Comparison of ENCODE assay signal across 26 cellular contexts in the genomic region with DNA sequence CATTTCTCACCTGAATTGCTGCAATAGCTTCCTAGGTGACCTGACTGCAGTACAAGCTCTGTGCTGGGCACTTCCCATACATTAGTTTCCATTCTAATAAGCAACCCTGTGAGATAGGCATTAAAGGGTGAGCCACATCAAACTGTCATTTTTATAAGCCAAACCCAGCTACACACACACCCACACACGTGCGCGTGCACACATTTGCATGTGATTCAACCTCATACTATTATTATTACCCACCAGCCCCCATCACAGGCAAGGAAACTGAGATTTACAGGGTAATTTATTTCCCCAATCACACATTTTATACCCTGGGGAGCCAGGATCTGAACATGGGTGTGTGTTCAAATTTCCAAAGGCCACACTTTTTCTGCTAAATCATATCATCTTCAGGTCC.
A peak's percentile ranks its signal among the peaks of the same experiment; 100 is the strongest.
DNase-seq lines count a peak whose midpoint lies in the region; ATAC-seq and TF ChIP-seq lines count a peak whose summit lies in the region.
"Had no signal": no experiment of that assay in that cellular context is flagged by ENCODE, and none has a peak within 500 bp of the region (broad histone marks: within the 10 kb centered on the region; RNA-seq: fewer than 3 reads in every experiment).

No MANE protein-coding gene starts in this region.

- CTCF ChIA-PET in activated CD4-positive, alpha-beta T cell treated with anti-CD3 and anti-CD28 coated beads for 36 hours (lab: Charles Lee), result no interaction called here
- CTCF ChIA-PET in activated CD4-positive, alpha-beta T cell treated with anti-CD3 and anti-CD28 coated beads, Interleukin-2, amount 10 ng/mL, durations not matched to agents 7 days and 5 days (lab: Charles Lee), result no interaction called here

- intact Hi-C loops in activated CD4-positive, alpha-beta T cell treated with anti-CD3 and anti-CD28 coated beads for 36 hours (cut with DNase I, micrococcal nuclease), result loop anchor here in 1 of 2 experiments (10.0 kb wide), 1 partner anchor 165 kb away; no protein-coding TSS in a partner anchor

- TF ChIP-seq CTCF in type B pancreatic cell (conservative IDR thresholded peaks at IDR 0.05), result no peak

- peak; percentile 11 for DNase-seq in activated CD4-positive, alpha-beta T cell treated with anti-CD3 and anti-CD28 coated beads for 36 hours
- no peak for DNase-seq in activated CD4-positive, alpha-beta T cell treated with anti-CD3 and anti-CD28 coated beads, Interleukin-2, amount 10 ng/mL, durations not matched to agents 7 days and 5 days
- DNase-seq in stimulated activated CD4-positive, alpha-beta T cell treated with anti-CD3 and anti-CD28 coated beads, Interleukin-15, amount 100 ng/mL, for 24 hours, result peak; percentile 36
- DNase-seq in stimulated activated CD4-positive, alpha-beta T cell treated with anti-CD3 and anti-CD28 coated beads, Interleukin-4, amount 100 ng/mL, for 24 hours, result no peak
- DNase-seq in germinal center (ENCODE audit: low spot score), result peak; percentile 22
- peak; percentile 16 for DNase-seq in type B pancreatic cell (ENCODE audit: extremely low spot score, unreplicated experiment)
- DNase-seq in NCI-H1694 treated with DMSO at 0.1 percent for 48 hours (lab: John Stamatoyannopoulos, UW), result no peak
- DNase-seq in AG08396 (ENCODE audit: low spot score), result no peak
- DNase-seq: ACHN; Caco-2; CD4-positive, alpha-beta memory T cell; DMS 273 treated with DMSO at 0.1 percent for 48 hours; DND-41; GM23248; H9; KG1; NCI-H1105; NCI-H146; NCI-H2029 treated with DMSO at 0.1 percent for 48 hours; NCI-H2171; NCI-H345; NCI-H524; NCI-H774; NK-92 treated with Interleukin-12 subunit alpha and Interleukin-12 subunit beta, amount 100 ng/mL, for 24 hours; SIG-M5 had no signal

- no peaks in the 10 kb centered on the region for H3K27me3 Mint-ChIP-seq in activated CD4-positive, alpha-beta T cell treated with anti-CD3 and anti-CD28 coated beads for 36 hours
- H3K27me3 Mint-ChIP-seq in activated CD4-positive, alpha-beta T cell treated with anti-CD3 and anti-CD28 coated beads, Interleukin-2, amount 10 ng/mL, durations not matched to agents 7 days and 5 days, result no peaks in the 10 kb centered on the region
- H3K27me3 Mint-ChIP-seq in type B pancreatic cell, result no peaks in the 10 kb centered on the region
- H3K27me3 Mint-ChIP-seq: CD4-positive, alpha-beta memory T cell had no signal

- no peaks in the 10 kb centered on the region for H3K36me3 Mint-ChIP-seq in activated CD4-positive, alpha-beta T cell treated with anti-CD3 and anti-CD28 coated beads for 36 hours (ENCODE audit: low read depth)
- H3K36me3 Mint-ChIP-seq in activated CD4-positive, alpha-beta T cell treated with anti-CD3 and anti-CD28 coated beads, Interleukin-2, amount 10 ng/mL, durations not matched to agents 7 days and 5 days (ENCODE audit: low read depth), result no peaks in the 10 kb centered on the region
- no peaks in the 10 kb centered on the region for H3K36me3 Mint-ChIP-seq in type B pancreatic cell
- H3K36me3 Mint-ChIP-seq: CD4-positive, alpha-beta memory T cell had no signal

- no peak overlapping the region for H3K27ac Mint-ChIP-seq in activated CD4-positive, alpha-beta T cell treated with anti-CD3 and anti-CD28 coated beads for 36 hours
- H3K27ac Mint-ChIP-seq in activated CD4-positive, alpha-beta T cell treated with anti-CD3 and anti-CD28 coated beads, Interleukin-2, amount 10 ng/mL, durations not matched to agents 7 days and 5 days, result no peak overlapping the region
- H3K27ac Mint-ChIP-seq in type B pancreatic cell, result no peak overlapping the region
- H3K27ac Mint-ChIP-seq: CD4-positive, alpha-beta memory T cell; H9 had no signal

- no peak overlapping the region for H3K4me3 Mint-ChIP-seq in activated CD4-positive, alpha-beta T cell treated with anti-CD3 and anti-CD28 coated beads for 36 hours
- no peak overlapping the region for H3K4me3 Mint-ChIP-seq in activated CD4-positive, alpha-beta T cell treated with anti-CD3 and anti-CD28 coated beads, Interleukin-2, amount 10 ng/mL, durations not matched to agents 7 days and 5 days
- H3K4me3 Mint-ChIP-seq in type B pancreatic cell, result no peak overlapping the region
- H3K4me3 Mint-ChIP-seq: CD4-positive, alpha-beta memory T cell; H9 had no signal

- peaks cover 4% of the 10 kb centered on the region for H3K4me1 Mint-ChIP-seq in activated CD4-positive, alpha-beta T cell treated with anti-CD3 and anti-CD28 coated beads for 36 hours
- no peaks in the 10 kb centered on the region for H3K4me1 Mint-ChIP-seq in activated CD4-positive, alpha-beta T cell treated with anti-CD3 and anti-CD28 coated beads, Interleukin-2, amount 10 ng/mL, durations not matched to agents 7 days and 5 days
- no peaks in the 10 kb centered on the region for H3K4me1 Mint-ChIP-seq in type B pancreatic cell (ENCODE audit: unreplicated experiment)

- H3K9me3 Mint-ChIP-seq in activated CD4-positive, alpha-beta T cell treated with anti-CD3 and anti-CD28 coated beads for 36 hours (ENCODE audit: low read depth), result no peaks in the 10 kb centered on the region
- H3K9me3 Mint-ChIP-seq in activated CD4-positive, alpha-beta T cell treated with anti-CD3 and anti-CD28 coated beads, Interleukin-2, amount 10 ng/mL, durations not matched to agents 7 days and 5 days, result no peaks in the 10 kb centered on the region
- no peaks in the 10 kb centered on the region for H3K9me3 Mint-ChIP-seq in type B pancreatic cell
- H3K9me3 Mint-ChIP-seq: CD4-positive, alpha-beta memory T cell; H9 had no signal

- POLR2A ChIA-PET in activated CD4-positive, alpha-beta T cell treated with anti-CD3 and anti-CD28 coated beads for 36 hours (lab: Charles Lee), result no interaction called here
- POLR2A ChIA-PET in activated CD4-positive, alpha-beta T cell treated with anti-CD3 and anti-CD28 coated beads, Interleukin-2, amount 10 ng/mL, durations not matched to agents 7 days and 5 days (lab: Charles Lee), result no interaction called here

- no peak for ATAC-seq in activated CD4-positive, alpha-beta T cell treated with anti-CD3 and anti-CD28 coated beads for 36 hours
- ATAC-seq: Panc1 had no signal

Comparison
In these comparisons a context has a peak if more than half of its experiments do, and no peak if none do; other contexts are left out.
1. DNase-seq: peak in activated CD4-positive, alpha-beta T cell treated with anti-CD3 and anti-CD28 coated beads for 36 hours (single experiment), stimulated activated CD4-positive, alpha-beta T cell treated with anti-CD3 and anti-CD28 coated beads, Interleukin-15, amount 100 ng/mL, for 24 hours (single experiment), germinal center (single experiment) and type B pancreatic cell (single experiment); none in activated CD4-positive, alpha-beta T cell treated with anti-CD3 and anti-CD28 coated beads, Interleukin-2, amount 10 ng/mL, durations not matched to agents 7 days and 5 days (single experiment), stimulated activated CD4-positive, alpha-beta T cell treated with anti-CD3 and anti-CD28 coated beads, Interleukin-4, amount 100 ng/mL, for 24 hours (single experiment), NCI-H1694 treated with DMSO at 0.1 percent for 48 hours (single experiment) and AG08396 (single experiment).